Comparison of ENCODE assay signal across 8 cellular contexts in the genomic region with DNA sequence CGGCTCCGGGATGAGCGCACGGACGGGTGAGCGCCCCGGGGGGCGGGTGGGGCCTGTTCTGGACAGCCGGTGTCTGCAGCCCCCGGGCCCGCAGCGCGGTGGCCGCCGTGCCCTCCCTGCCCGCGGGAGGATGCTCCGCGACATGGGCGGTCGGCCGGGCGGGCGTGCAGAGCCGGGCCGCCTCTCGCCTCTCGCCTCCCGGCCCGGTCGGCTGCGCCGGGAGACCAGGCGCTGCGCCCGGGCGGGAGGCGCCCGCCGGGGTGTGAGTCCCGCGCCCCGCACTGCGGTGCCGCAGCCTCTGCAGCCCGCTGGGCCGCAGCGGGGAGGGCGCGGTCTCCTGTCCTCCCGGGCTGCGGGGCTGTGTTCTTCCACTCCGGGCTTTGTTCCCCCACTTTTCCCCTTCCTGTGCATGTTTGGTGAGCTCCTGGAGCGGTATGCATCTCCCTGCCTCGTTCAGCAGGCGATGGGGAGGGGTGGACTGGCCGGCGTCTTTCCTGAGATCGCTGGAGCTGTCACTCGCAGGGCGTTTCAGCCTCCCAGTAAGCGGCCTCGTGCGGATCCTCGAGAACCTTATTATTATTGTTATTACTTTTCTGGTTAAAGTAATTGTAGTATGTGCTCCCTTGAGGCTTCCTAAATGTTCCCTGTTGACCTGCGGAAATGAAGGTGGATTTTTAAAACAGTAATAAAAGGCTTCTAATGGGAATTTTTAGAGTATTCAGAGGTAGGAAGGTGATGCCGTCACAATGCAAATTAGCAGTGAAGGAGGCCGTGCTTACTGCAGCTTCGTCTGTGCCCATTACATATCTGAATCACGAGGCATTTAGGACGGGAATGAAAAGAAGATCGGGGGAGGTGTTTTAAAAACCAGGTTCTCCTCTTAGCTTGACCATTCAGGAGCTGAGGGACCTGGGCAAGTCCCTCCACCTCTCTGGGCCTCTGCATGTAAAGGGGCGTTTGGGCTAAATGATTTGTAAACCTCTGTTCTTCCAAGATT. TPM values are rescaled to one million over a fixed set of nuclear protein-coding genes. Genes with fewer than 3 reads are reported as not detected.
DNase-seq lines count a peak whose midpoint lies in the region; ATAC-seq and TF ChIP-seq lines count a peak whose summit lies in the region.

No MANE protein-coding gene starts in this region.

- H3K36me3 ChIP-seq in CD4-positive, CD25-positive, alpha-beta regulatory T cell (ENCODE audit: control insufficient read depth, insufficient read depth, low read length): no peaks in the 10 kb centered on the region
- H3K36me3 ChIP-seq in SK-N-MC (ENCODE audit: insufficient read depth, low read length) (no peaks in the 10 kb centered on the region), lower lobe of right lung (no peaks in the 10 kb centered on the region), thoracic aorta (no peaks in the 10 kb centered on the region)

- H3K9me3 ChIP-seq in CD4-positive, CD25-positive, alpha-beta regulatory T cell (ENCODE audit: control insufficient read depth in 2 of 2, low read length in 2 of 2): no peaks in the 10 kb centered on the region
- H3K9me3 ChIP-seq in SK-N-MC (ENCODE audit: low read depth, low read length) (no peaks in the 10 kb centered on the region), lower lobe of right lung (no peaks in the 10 kb centered on the region), thoracic aorta (no peaks in the 10 kb centered on the region)

- peak overlapping the region; percentile 56 for H3K4me3 ChIP-seq in CD4-positive, CD25-positive, alpha-beta regulatory T cell (ENCODE audit: low read depth, low read length)
- H3K4me3 ChIP-seq in SK-N-MC (peak overlapping the region; percentile 71), lower lobe of right lung (peak overlapping the region; percentile 63), thoracic aorta (peak overlapping the region; percentile 82)

- peaks cover 62% of the 10 kb centered on the region for H3K27me3 Mint-ChIP-seq in CD4-positive, CD25-positive, alpha-beta regulatory T cell
- peaks cover 26% of the 10 kb centered on the region for H3K27me3 Mint-ChIP-seq in dendritic cell treated with granulocyte-macrophage colony-stimulating factor and Interleukin-4, amounts not matched to agents 40 ng/mL and 50 ng/mL, for 4 days

- peaks cover 14% of the 10 kb centered on the region for H3K4me1 ChIP-seq in CD4-positive, CD25-positive, alpha-beta regulatory T cell (ENCODE audit: control insufficient read depth, insufficient read depth, low read length, poor library complexity, severe bottlenecking)
- H3K4me1 ChIP-seq in lower lobe of right lung (peaks cover 25% of the 10 kb centered on the region), thoracic aorta (ENCODE audit: control insufficient read depth in 1 of 2, low read depth in 2 of 2) (peaks cover 7 to 15% of the 10 kb centered on the region in 2 donors)

- no peak for TF ChIP-seq CTCF in lower lobe of right lung (IDR thresholded peaks at IDR 0.05)
- TF ChIP-seq CTCF in thoracic aorta (IDR thresholded peaks at IDR 0.05): no peak

- DNase-seq in CD4-positive, CD25-positive, alpha-beta regulatory T cell: no peak
- DNase-seq in SK-N-MC (ENCODE audit: low read depth, low spot score) (no peak), lower lobe of right lung (peak; percentile 60), thoracic aorta (ENCODE audit: low spot score) (no peak), ureter (ENCODE audit: low spot score) (no peak)

- no peaks in the 10 kb centered on the region for H3K9me3 Mint-ChIP-seq in CD4-positive, CD25-positive, alpha-beta regulatory T cell
- no peaks in the 10 kb centered on the region for H3K9me3 Mint-ChIP-seq in dendritic cell treated with granulocyte-macrophage colony-stimulating factor and Interleukin-4, amounts not matched to agents 40 ng/mL and 50 ng/mL, for 4 days

- peak; percentile 37 to 40 for ATAC-seq in CD4-positive, CD25-positive, alpha-beta regulatory T cell (ENCODE audit: low read depth in 2 of 2)
- ATAC-seq in GM19035 (IDR thresholded peaks at IDR 0.05; ENCODE audit: unreplicated experiment) (peak; percentile 43), HG03175 (IDR thresholded peaks at IDR 0.05; ENCODE audit: unreplicated experiment) (peak; percentile 34), lower lobe of right lung (peak; percentile 50 to 57), thoracic aorta (ENCODE audit: insufficient number of reproducible peaks, low FRiP score, low read depth) (no peak)

- intact Hi-C loops in dendritic cell treated with granulocyte-macrophage colony-stimulating factor and Interleukin-4, amounts not matched to agents 40 ng/mL and 50 ng/mL, for 4 days (cut with micrococcal nuclease): loop anchor here (5.0 kb wide), 1 partner anchor 80 kb away; no protein-coding TSS in a partner anchor
- intact Hi-C loops in lower lobe of right lung (cut with DNase I): no loop called here

- no peak overlapping the region for H3K27ac ChIP-seq in CD4-positive, CD25-positive, alpha-beta regulatory T cell (ENCODE audit: insufficient read depth, low read length, poor library complexity, severe bottlenecking)
- H3K27ac ChIP-seq in SK-N-MC (no peak overlapping the region), lower lobe of right lung (peak overlapping the region; percentile 62), thoracic aorta (peak overlapping the region in 1 of 2 donors; percentile 47)

- H3K4me1 Mint-ChIP-seq in CD4-positive, CD25-positive, alpha-beta regulatory T cell: peaks cover 0 to 37% (median 19%) of the 10 kb centered on the region in 4 donors
- peaks cover 54% of the 10 kb centered on the region for H3K4me1 Mint-ChIP-seq in dendritic cell treated with granulocyte-macrophage colony-stimulating factor and Interleukin-4, amounts not matched to agents 40 ng/mL and 50 ng/mL, for 4 days (ENCODE audit: low read depth)

- peaks cover 11% of the 10 kb centered on the region for H3K27me3 ChIP-seq in CD4-positive, CD25-positive, alpha-beta regulatory T cell (ENCODE audit: control insufficient read depth, insufficient read depth, low read length)
- H3K27me3 ChIP-seq in lower lobe of right lung (ENCODE audit: low read depth) (no peaks in the 10 kb centered on the region), thoracic aorta (replicated peaks; ENCODE audit: insufficient read depth) (no peaks in the 10 kb centered on the region)

- no peaks in the 10 kb centered on the region for H3K36me3 Mint-ChIP-seq in CD4-positive, CD25-positive, alpha-beta regulatory T cell
- H3K36me3 Mint-ChIP-seq in dendritic cell treated with granulocyte-macrophage colony-stimulating factor and Interleukin-4, amounts not matched to agents 40 ng/mL and 50 ng/mL, for 4 days (ENCODE audit: low read depth): no peaks in the 10 kb centered on the region

- no peak overlapping the region for H3K9ac ChIP-seq in SK-N-MC (ENCODE audit: insufficient read length)

- peak overlapping the region; percentile 82 to 89 (median 87) for H3K4me3 Mint-ChIP-seq in CD4-positive, CD25-positive, alpha-beta regulatory T cell
- peak overlapping the region; percentile 85 for H3K4me3 Mint-ChIP-seq in dendritic cell treated with granulocyte-macrophage colony-stimulating factor and Interleukin-4, amounts not matched to agents 40 ng/mL and 50 ng/mL, for 4 days

- H3K27ac Mint-ChIP-seq in CD4-positive, CD25-positive, alpha-beta regulatory T cell: peak overlapping the region in 1 of 3 donors; percentile 15
- peak overlapping the region; percentile 60 for H3K27ac Mint-ChIP-seq in dendritic cell treated with granulocyte-macrophage colony-stimulating factor and Interleukin-4, amounts not matched to agents 40 ng/mL and 50 ng/mL, for 4 days

RNA-seq across cellular contexts. Expression of gene TMOD2, which starts 0.6 kb away (rescaled TPM):
- total RNA-seq in CD4-positive, CD25-positive, alpha-beta regulatory T cell: 3.7 TPM
- 1 to 10 TPM in 3 of 4 donors, under 1 TPM in 1; 0.87 to 1.9 (median 1.1) TPM for polyA plus RNA-seq in CD4-positive, CD25-positive, alpha-beta regulatory T cell
- total RNA-seq in lower lobe of right lung (14.7 TPM), thoracic aorta (10 to 100 TPM in 1 of 2 donors, 1 to 10 TPM in 1; 9.1 to 13.1 TPM), ureter (9.2 TPM)

RNA-seq across cellular contexts. Expression of gene LYSMD2, which starts 14.5 kb away (rescaled TPM):
- 13.0 TPM for total RNA-seq in CD4-positive, CD25-positive, alpha-beta regulatory T cell
- 10 to 100 TPM; 32.5 to 44.1 (median 39.7) TPM for polyA plus RNA-seq in CD4-positive, CD25-positive, alpha-beta regulatory T cell
- total RNA-seq in lower lobe of right lung (22.2 TPM), thoracic aorta (10 to 100 TPM; 16.8 to 21.8 TPM), ureter (13.1 TPM)
